ENCODE assay signal across 8 cellular contexts in genomic region chr9:14313951-14314423, GRCh38. TPM values are rescaled to one million over a fixed set of nuclear protein-coding genes. Genes with fewer than 3 reads are reported as not detected.
DNase-seq lines count a peak whose midpoint lies in the region; ATAC-seq and TF ChIP-seq lines count a peak whose summit lies in the region.

TSS of gene NFIB (minus strand) at chr9:14314141. CDS start at chr9:14313511, 630 bp downstream.

- peaks cover 2% of the 10 kb centered on the region for H3K27me3 ChIP-seq in kidney epithelial cell (ENCODE audit: control insufficient read depth, insufficient read depth, low read length)

- TF ChIP-seq CTCF in kidney epithelial cell (IDR thresholded peaks at IDR 0.05; ENCODE audit: insufficient read depth, low read length, poor library complexity, severe bottlenecking): no peak

- peak within 1 kb of the TSS; percentile 80 for H3K4me3 ChIP-seq in kidney epithelial cell (ENCODE audit: low read depth, low read length)

- peak within 1 kb of the TSS; percentile 42 for H3K27ac Mint-ChIP-seq in activated CD4-positive, alpha-beta T cell treated with anti-CD3 and anti-CD28 coated beads for 36 hours
- no peak within 1 kb of the TSS for H3K27ac Mint-ChIP-seq in stimulated activated effector memory CD8-positive, alpha-beta T cell treated with anti-CD3 and anti-CD28 coated beads, Interleukin-12 subunit alpha, Interleukin-12 subunit beta, amount 100 ng/mL, for 72 hours

- ATAC-seq in activated CD4-positive, alpha-beta T cell treated with anti-CD3 and anti-CD28 coated beads for 36 hours: peak; percentile 17
- ATAC-seq in stimulated activated effector memory CD8-positive, alpha-beta T cell treated with anti-CD3 and anti-CD28 coated beads, Interleukin-12 subunit alpha, Interleukin-12 subunit beta, amount 100 ng/mL, for 72 hours: peak; percentile 38
- ATAC-seq in GM21367 (IDR thresholded peaks at IDR 0.05; ENCODE audit: unreplicated experiment): no peak

- peaks cover 57% of the 10 kb centered on the region for H3K27me3 Mint-ChIP-seq in activated CD4-positive, alpha-beta T cell treated with anti-CD3 and anti-CD28 coated beads for 36 hours

- CTCF ChIA-PET in activated CD4-positive, alpha-beta T cell treated with anti-CD3 and anti-CD28 coated beads for 36 hours (lab: Charles Lee): no interaction called here

- intact Hi-C loops in activated CD4-positive, alpha-beta T cell treated with anti-CD3 and anti-CD28 coated beads for 36 hours (cut with DNase I, micrococcal nuclease): loop anchor here (1.0 to 2.0 kb wide), 3 partner anchors 8 to 35 kb away; no protein-coding TSS in a partner anchor

- H3K4me1 Mint-ChIP-seq in activated CD4-positive, alpha-beta T cell treated with anti-CD3 and anti-CD28 coated beads for 36 hours: peaks cover 18% of the 10 kb centered on the region
- peaks cover 30% of the 10 kb centered on the region for H3K4me1 Mint-ChIP-seq in stimulated activated effector memory CD8-positive, alpha-beta T cell treated with anti-CD3 and anti-CD28 coated beads, Interleukin-12 subunit alpha, Interleukin-12 subunit beta, amount 100 ng/mL, for 72 hours

- no peaks in the 10 kb centered on the region for H3K9me3 Mint-ChIP-seq in activated CD4-positive, alpha-beta T cell treated with anti-CD3 and anti-CD28 coated beads for 36 hours (ENCODE audit: low read depth)
- no peaks in the 10 kb centered on the region for H3K9me3 Mint-ChIP-seq in stimulated activated effector memory CD8-positive, alpha-beta T cell treated with anti-CD3 and anti-CD28 coated beads, Interleukin-12 subunit alpha, Interleukin-12 subunit beta, amount 100 ng/mL, for 72 hours

- no peaks in the 10 kb centered on the region for H3K36me3 ChIP-seq in kidney epithelial cell (ENCODE audit: control insufficient read depth, insufficient read depth, low read length)

- POLR2A ChIA-PET in activated CD4-positive, alpha-beta T cell treated with anti-CD3 and anti-CD28 coated beads for 36 hours (lab: Charles Lee): no interaction called here

- H3K36me3 Mint-ChIP-seq in activated CD4-positive, alpha-beta T cell treated with anti-CD3 and anti-CD28 coated beads for 36 hours (ENCODE audit: low read depth): no peaks in the 10 kb centered on the region
- peaks cover 18% of the 10 kb centered on the region for H3K36me3 Mint-ChIP-seq in stimulated activated effector memory CD8-positive, alpha-beta T cell treated with anti-CD3 and anti-CD28 coated beads, Interleukin-12 subunit alpha, Interleukin-12 subunit beta, amount 100 ng/mL, for 72 hours

- H3K4me3 Mint-ChIP-seq in activated CD4-positive, alpha-beta T cell treated with anti-CD3 and anti-CD28 coated beads for 36 hours: peak within 1 kb of the TSS; percentile 62
- peak within 1 kb of the TSS; percentile 79 for H3K4me3 Mint-ChIP-seq in stimulated activated effector memory CD8-positive, alpha-beta T cell treated with anti-CD3 and anti-CD28 coated beads, Interleukin-12 subunit alpha, Interleukin-12 subunit beta, amount 100 ng/mL, for 72 hours

- peak; percentile 39 for DNase-seq in activated CD4-positive, alpha-beta T cell treated with anti-CD3 and anti-CD28 coated beads for 36 hours
- no peak for DNase-seq in activated CD4-positive, alpha-beta T cell treated with anti-CD3 and anti-CD28 coated beads, Interleukin-2, amount 50 U/mL, for 1 hour
- peak; percentile 86 for DNase-seq in NCI-H82 (lab: John Stamatoyannopoulos, UW)
- DNase-seq in cerebellum (ENCODE audit: low spot score): peak; percentile 64
- no peak for DNase-seq in kidney epithelial cell (ENCODE audit: low read depth)
- DNase-seq in stimulated activated effector memory CD8-positive, alpha-beta T cell treated with anti-CD3 and anti-CD28 coated beads, Interleukin-12 subunit alpha, Interleukin-12 subunit beta, amount 100 ng/mL, for 72 hours (ENCODE audit: low spot score in 2 of 2): no peak
- no peak for DNase-seq in DMS114 treated with DMSO at 0.1 percent for 48 hours (lab: John Stamatoyannopoulos, UW; ENCODE audit: unreplicated experiment)

RNA-seq across cellular contexts. Expression of gene NFIB, which starts in this region (rescaled TPM):
- not detected for total RNA-seq in activated CD4-positive, alpha-beta T cell treated with anti-CD3 and anti-CD28 coated beads for 36 hours
- total RNA-seq in cerebellum (236 TPM), kidney epithelial cell (3.1 and 3.3 TPM in 2 replicates)

Comparison
In these comparisons a context has a peak if more than half of its experiments do, and no peak if none do; other contexts are left out.
1. RNA of gene NFIB (total RNA-seq): 236 TPM in cerebellum (single experiment); 3.1 to 3.3 TPM in kidney epithelial cell and not detected in activated CD4-positive, alpha-beta T cell treated with anti-CD3 and anti-CD28 coated beads for 36 hours; every median in the first group is over 10 times any median in the second.
2. Peak in DNase-seq and ATAC-seq in activated CD4-positive, alpha-beta T cell treated with anti-CD3 and anti-CD28 coated beads for 36 hours; RNA of the gene not detected or under 1 TPM.
3. DNase-seq: peak in NCI-H82 (single experiment) and cerebellum (single experiment); none in activated CD4-positive, alpha-beta T cell treated with anti-CD3 and anti-CD28 coated beads, Interleukin-2, amount 50 U/mL, for 1 hour (single experiment), kidney epithelial cell (single experiment), stimulated activated effector memory CD8-positive, alpha-beta T cell treated with anti-CD3 and anti-CD28 coated beads, Interleukin-12 subunit alpha, Interleukin-12 subunit beta, amount 100 ng/mL, for 72 hours (0 of 2) and DMS114 treated with DMSO at 0.1 percent for 48 hours (single experiment).